ENCODE assay signal across 1 cellular context in genomic region chr9:107539427-107540154, GRCh38.
TF ChIP-seq lines count a peak whose summit lies in the region.

No MANE protein-coding gene starts in this region.

TF ChIP-seq in WTC11, 78 proteins besides CTCF, POLR2A, EP300 and RAD21 (continued from another document):
- TF ChIP-seq, protein P1, sequence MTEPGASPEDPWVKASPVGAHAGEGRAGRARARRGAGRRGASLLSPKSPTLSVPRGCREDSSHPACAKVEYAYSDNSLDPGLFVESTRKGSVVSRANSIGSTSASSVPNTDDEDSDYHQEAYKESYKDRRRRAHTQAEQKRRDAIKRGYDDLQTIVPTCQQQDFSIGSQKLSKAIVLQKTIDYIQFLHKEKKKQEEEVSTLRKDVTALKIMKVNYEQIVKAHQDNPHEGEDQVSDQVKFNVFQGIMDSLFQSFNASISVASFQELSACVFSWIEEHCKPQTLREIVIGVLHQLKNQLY (CRISPR knock-in tag; IDR thresholded peaks at IDR 0.05), result no peak
- TF ChIP-seq PRRX2 (CRISPR knock-in tag; IDR thresholded peaks at IDR 0.05) (no peak), SP1 (CRISPR knock-in tag; conservative IDR thresholded peaks at IDR 0.05) (no peak), ZNF219 (CRISPR knock-in tag; IDR thresholded peaks at IDR 0.05; ENCODE audit: borderline replicate concordance) (no peak), ETV6 (CRISPR knock-in tag; IDR thresholded peaks at IDR 0.05) (no peak), ZNF512 (CRISPR knock-in tag; IDR thresholded peaks at IDR 0.05; ENCODE audit: borderline replicate concordance) (no peak), TP53 (CRISPR knock-in tag; IDR thresholded peaks at IDR 0.05) (no peak), GABPB1 (CRISPR knock-in tag; IDR thresholded peaks at IDR 0.05) (no peak), RELA (CRISPR knock-in tag; IDR thresholded peaks at IDR 0.05; ENCODE audit: borderline replicate concordance) (no peak), ESRRA (CRISPR knock-in tag; IDR thresholded peaks at IDR 0.05; ENCODE audit: borderline replicate concordance) (no peak), ZBTB21 (CRISPR knock-in tag; IDR thresholded peaks at IDR 0.05; ENCODE audit: borderline replicate concordance) (no peak), NFYB (CRISPR knock-in tag; conservative IDR thresholded peaks at IDR 0.05; ENCODE audit: low read depth) (no peak)
- TF ChIP-seq, protein P2, sequence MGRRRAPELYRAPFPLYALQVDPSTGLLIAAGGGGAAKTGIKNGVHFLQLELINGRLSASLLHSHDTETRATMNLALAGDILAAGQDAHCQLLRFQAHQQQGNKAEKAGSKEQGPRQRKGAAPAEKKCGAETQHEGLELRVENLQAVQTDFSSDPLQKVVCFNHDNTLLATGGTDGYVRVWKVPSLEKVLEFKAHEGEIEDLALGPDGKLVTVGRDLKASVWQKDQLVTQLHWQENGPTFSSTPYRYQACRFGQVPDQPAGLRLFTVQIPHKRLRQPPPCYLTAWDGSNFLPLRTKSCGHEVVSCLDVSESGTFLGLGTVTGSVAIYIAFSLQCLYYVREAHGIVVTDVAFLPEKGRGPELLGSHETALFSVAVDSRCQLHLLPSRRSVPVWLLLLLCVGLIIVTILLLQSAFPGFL (CRISPR knock-in tag; IDR thresholded peaks at IDR 0.05; ENCODE audit: borderline replicate concordance), result no peak
- TF ChIP-seq, protein P3, sequence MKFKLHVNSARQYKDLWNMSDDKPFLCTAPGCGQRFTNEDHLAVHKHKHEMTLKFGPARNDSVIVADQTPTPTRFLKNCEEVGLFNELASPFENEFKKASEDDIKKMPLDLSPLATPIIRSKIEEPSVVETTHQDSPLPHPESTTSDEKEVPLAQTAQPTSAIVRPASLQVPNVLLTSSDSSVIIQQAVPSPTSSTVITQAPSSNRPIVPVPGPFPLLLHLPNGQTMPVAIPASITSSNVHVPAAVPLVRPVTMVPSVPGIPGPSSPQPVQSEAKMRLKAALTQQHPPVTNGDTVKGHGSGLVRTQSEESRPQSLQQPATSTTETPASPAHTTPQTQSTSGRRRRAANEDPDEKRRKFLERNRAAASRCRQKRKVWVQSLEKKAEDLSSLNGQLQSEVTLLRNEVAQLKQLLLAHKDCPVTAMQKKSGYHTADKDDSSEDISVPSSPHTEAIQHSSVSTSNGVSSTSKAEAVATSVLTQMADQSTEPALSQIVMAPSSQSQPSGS (CRISPR knock-in tag; IDR thresholded peaks at IDR 0.05; ENCODE audit: borderline replicate concordance, low read depth), result no peak
- TF ChIP-seq, protein P4, sequence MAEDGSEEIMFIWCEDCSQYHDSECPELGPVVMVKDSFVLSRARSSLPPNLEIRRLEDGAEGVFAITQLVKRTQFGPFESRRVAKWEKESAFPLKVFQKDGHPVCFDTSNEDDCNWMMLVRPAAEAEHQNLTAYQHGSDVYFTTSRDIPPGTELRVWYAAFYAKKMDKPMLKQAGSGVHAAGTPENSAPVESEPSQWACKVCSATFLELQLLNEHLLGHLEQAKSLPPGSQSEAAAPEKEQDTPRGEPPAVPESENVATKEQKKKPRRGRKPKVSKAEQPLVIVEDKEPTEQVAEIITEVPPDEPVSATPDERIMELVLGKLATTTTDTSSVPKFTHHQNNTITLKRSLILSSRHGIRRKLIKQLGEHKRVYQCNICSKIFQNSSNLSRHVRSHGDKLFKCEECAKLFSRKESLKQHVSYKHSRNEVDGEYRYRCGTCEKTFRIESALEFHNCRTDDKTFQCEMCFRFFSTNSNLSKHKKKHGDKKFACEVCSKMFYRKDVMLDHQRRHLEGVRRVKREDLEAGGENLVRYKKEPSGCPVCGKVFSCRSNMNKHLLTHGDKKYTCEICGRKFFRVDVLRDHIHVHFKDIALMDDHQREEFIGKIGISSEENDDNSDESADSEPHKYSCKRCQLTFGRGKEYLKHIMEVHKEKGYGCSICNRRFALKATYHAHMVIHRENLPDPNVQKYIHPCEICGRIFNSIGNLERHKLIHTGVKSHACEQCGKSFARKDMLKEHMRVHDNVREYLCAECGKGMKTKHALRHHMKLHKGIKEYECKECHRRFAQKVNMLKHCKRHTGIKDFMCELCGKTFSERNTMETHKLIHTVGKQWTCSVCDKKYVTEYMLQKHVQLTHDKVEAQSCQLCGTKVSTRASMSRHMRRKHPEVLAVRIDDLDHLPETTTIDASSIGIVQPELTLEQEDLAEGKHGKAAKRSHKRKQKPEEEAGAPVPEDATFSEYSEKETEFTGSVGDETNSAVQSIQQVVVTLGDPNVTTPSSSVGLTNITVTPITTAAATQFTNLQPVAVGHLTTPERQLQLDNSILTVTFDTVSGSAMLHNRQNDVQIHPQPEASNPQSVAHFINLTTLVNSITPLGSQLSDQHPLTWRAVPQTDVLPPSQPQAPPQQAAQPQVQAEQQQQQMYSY (CRISPR knock-in tag; IDR thresholded peaks at IDR 0.05), result no peak
